Comparison of ENCODE assay signal across 19 cellular contexts in genomic region chr16:89035013-89035697, GRCh38. TPM values are rescaled to one million over a fixed set of nuclear protein-coding genes. Genes with fewer than 3 reads are reported as not detected.
DNase-seq lines count a peak whose midpoint lies in the region; ATAC-seq and TF ChIP-seq lines count a peak whose summit lies in the region.
"Had no signal": no experiment of that assay in that cellular context is flagged by ENCODE, and none has a peak within 500 bp of the region (broad histone marks: within the 10 kb centered on the region; RNA-seq: fewer than 3 reads in every experiment).

No MANE protein-coding gene starts in this region.

- TF ChIP-seq CTCF in H9 (conservative IDR thresholded peaks at IDR 0.05) (no peak), gastroesophageal sphincter (IDR thresholded peaks at IDR 0.05) (no peak)

- H3K9me3 ChIP-seq in H9 (ENCODE audit: control insufficient read depth, low read depth, low read length) (no peaks in the 10 kb centered on the region), gastroesophageal sphincter (peaks cover 0 to 8% (median 0%) of the 10 kb centered on the region in 3 donors)

- peak overlapping the region; percentile 56 for H3K23ac ChIP-seq in H9 (ENCODE audit: insufficient read length, low read depth, low read length)
- H3K23ac ChIP-seq in mesendoderm (ENCODE audit: low read length): peak overlapping the region; percentile 68

- peaks cover 6% of the 10 kb centered on the region for H3K23me2 ChIP-seq in H9 (ENCODE audit: insufficient read length, low read depth, low read length, poor library complexity, severe bottlenecking)

- WGBS in H9 (ENCODE audit: extremely low coverage, insufficient read length, low lambda C conversion rate): no CpG with 5 or more reads among the region's 22 CpGs
- WGBS in mesendoderm (ENCODE audit: extremely low coverage, insufficient coverage, low lambda C conversion rate): no CpG with 5 or more reads among the region's 22 CpGs
- WGBS in gastroesophageal sphincter (ENCODE audit: low coverage in 1 of 2), 2 donors: 37 to 49% methylated on average over 5 to 18 of the region's 22 CpGs

- no peaks in the 10 kb centered on the region for H3K79me2 ChIP-seq in H9 (ENCODE audit: insufficient read depth, low read length)
- H3K79me2 ChIP-seq in mesendoderm (ENCODE audit: control insufficient read depth, insufficient read depth, low read length): no peaks in the 10 kb centered on the region

- no peaks in the 10 kb centered on the region; the same call in 1 of the 2 replicates for H3K4me1 ChIP-seq in H9 (ENCODE audit: insufficient read depth, low read length)
- no peaks in the 10 kb centered on the region for H3K4me1 ChIP-seq in mesendoderm (ENCODE audit: control insufficient read depth, low read depth, low read length)
- no peaks in the 10 kb centered on the region for H3K4me1 ChIP-seq in gastroesophageal sphincter

- H2AK5ac ChIP-seq in H9 (ENCODE audit: insufficient read length, low read length) (no peak overlapping the region), mesendoderm (ENCODE audit: low read length) (no peak overlapping the region)

- TF ChIP-seq EP300 in gastroesophageal sphincter (IDR thresholded peaks at IDR 0.05): no peak

- H3K36me3 ChIP-seq in mesendoderm (ENCODE audit: control insufficient read depth, insufficient read depth, low read length): no peaks in the 10 kb centered on the region
- H3K36me3 ChIP-seq in gastroesophageal sphincter: no peaks in the 10 kb centered on the region
- H3K36me3 ChIP-seq: BLaER1 treated with 17β-estradiol and CSF1 and Interleukin-3, amounts not matched to agents 10 nM and 100 nM; tibial nerve had no signal

- no peak overlapping the region for H2AFZ ChIP-seq in H9 (ENCODE audit: low read length)

- H3K27me3 Mint-ChIP-seq in H9 (ENCODE audit: low read depth): peaks cover 22% of the 10 kb centered on the region

- TF ChIP-seq POLR2A in gastroesophageal sphincter (IDR thresholded peaks at IDR 0.05): no peak

- H3K4me1 Mint-ChIP-seq in H9: peaks cover 7 to 30% of the 10 kb centered on the region in 2 experiments

- ATAC-seq in GM19328 (IDR thresholded peaks at IDR 0.05; ENCODE audit: unreplicated experiment): no peak
- ATAC-seq in HG03469 (IDR thresholded peaks at IDR 0.05; ENCODE audit: unreplicated experiment): no peak
- no peak for ATAC-seq in gastroesophageal sphincter
- ATAC-seq: natural killer cell treated with Interleukin-12 subunit alpha and Interleukin-12 subunit beta and Interleukin-15 and Interleukin-18, amount 100 ng/mL, for 72 hours; WTC11 had no signal

- no peak overlapping the region for H4K5ac ChIP-seq in H9 (ENCODE audit: insufficient read length, low read depth, low read length)
- no peak overlapping the region for H4K5ac ChIP-seq in mesendoderm (ENCODE audit: low read length)

- H3K56ac ChIP-seq in H9 (ENCODE audit: insufficient read length, low read depth, low read length): no peak overlapping the region
- no peak overlapping the region for H3K56ac ChIP-seq in mesendoderm (ENCODE audit: low read length)

- H3K18ac ChIP-seq in H9 (ENCODE audit: insufficient read length, low read depth, low read length): peak overlapping the region; percentile 3
- no peak overlapping the region for H3K18ac ChIP-seq in mesendoderm (ENCODE audit: low read length)

- no peaks in the 10 kb centered on the region for H3K36me3 Mint-ChIP-seq in H9 (ENCODE audit: insufficient read depth in 1 of 3, low read depth in 3 of 3)
- H3K36me3 Mint-ChIP-seq: WTC11 had no signal

- no peak overlapping the region for H3K14ac ChIP-seq in H9 (ENCODE audit: insufficient read depth, low read length)

- no peaks in the 10 kb centered on the region for H3K79me1 ChIP-seq in H9 (ENCODE audit: insufficient read depth, low read depth, low read length, poor library complexity, severe bottlenecking)
- H3K79me1 ChIP-seq in mesendoderm (ENCODE audit: low read length): no peaks in the 10 kb centered on the region

- no peak overlapping the region for H3K9ac ChIP-seq in H9 (ENCODE audit: extremely low read depth, insufficient read length, low read length)
- no peak overlapping the region for H3K9ac ChIP-seq in mesendoderm (ENCODE audit: low read length)
- H3K9ac ChIP-seq: BLaER1 treated with 17β-estradiol and CSF1 and Interleukin-3, amounts not matched to agents 10 nM and 100 nM had no signal

- H3K4me2 ChIP-seq in H9 (ENCODE audit: insufficient read depth, insufficient read length, low read length): no peak overlapping the region
- no peak overlapping the region for H3K4me2 ChIP-seq in mesendoderm (ENCODE audit: low read length)

- peak overlapping the region in 1 of 3 experiments; percentile 83; a peak in 1 of 7 replicates for H3K27ac Mint-ChIP-seq in H9
- H3K27ac Mint-ChIP-seq: WTC11 had no signal

- H3T11ph ChIP-seq in H9 (ENCODE audit: low read length): no peak overlapping the region

- H2BK120ac ChIP-seq in H9 (ENCODE audit: low read depth, low read length, poor library complexity, severe bottlenecking): no peak overlapping the region
- no peak overlapping the region for H2BK120ac ChIP-seq in mesendoderm (ENCODE audit: low read depth, low read length)

- peak; percentile 34 to 75 (median 39) for DNase-seq in NCI-H1417 (lab: John Stamatoyannopoulos, UW)
- no peak for DNase-seq in NCI-H1417 treated with DMSO at 0.1 percent for 48 hours (lab: John Stamatoyannopoulos, UW)
- DNase-seq in H9: no peak
- DNase-seq in OCI-M1 (lab: John Stamatoyannopoulos, UW): peak; percentile 79
- DNase-seq in mesendoderm: peak; percentile 15
- DNase-seq: activated effector memory CD4-positive, alpha-beta T cell treated with anti-CD3 and anti-CD28 coated beads, Interleukin-2, amount 50 U/mL, for 16 hours; H7; hippocampal formation; NCI-H187 treated with DMSO at 0.1 percent for 48 hours; stimulated activated naive CD4-positive, alpha-beta T cell treated with Interleukin-2 at 50 U/mL for 16 hours had no signal

- no peak overlapping the region for H2BK5ac ChIP-seq in H9 (ENCODE audit: insufficient read length, low read length)
- no peak overlapping the region for H2BK5ac ChIP-seq in mesendoderm (ENCODE audit: low read length)

- H3K27ac ChIP-seq in H9 (ENCODE audit: insufficient read length, low read depth, low read length) (no peak overlapping the region), mesendoderm (ENCODE audit: low read depth, low read length) (no peak overlapping the region), gastroesophageal sphincter (no peak overlapping the region)
- H3K27ac ChIP-seq: tibial nerve had no signal

- H4K8ac ChIP-seq in H9 (replicated peaks; ENCODE audit: insufficient read length, low read depth, low read length) (no peak overlapping the region), mesendoderm (ENCODE audit: low read depth, low read length) (no peak overlapping the region)

- H3K4me3 Mint-ChIP-seq in H9: peak overlapping the region in 1 of 2 experiments; percentile 40; a peak in 3 of 5 replicates
- H3K4me3 Mint-ChIP-seq: natural killer cell treated with Interleukin-12 subunit alpha and Interleukin-12 subunit beta and Interleukin-15 and Interleukin-18, amount 100 ng/mL, for 72 hours; WTC11 had no signal

- no peak overlapping the region for H4K91ac ChIP-seq in H9 (ENCODE audit: insufficient read length, low read depth, low read length)

- H2BK12ac ChIP-seq in H9 (ENCODE audit: insufficient read length, low read depth, low read length): no peak overlapping the region

- no peaks in the 10 kb centered on the region for H4K20me1 ChIP-seq in H9 (ENCODE audit: control insufficient read depth, insufficient read depth, insufficient read length)

- H3K4ac ChIP-seq in H9 (ENCODE audit: low read depth, low read length) (no peak overlapping the region), mesendoderm (ENCODE audit: low read depth, low read length) (no peak overlapping the region)

- no peak overlapping the region for H2BK20ac ChIP-seq in H9 (ENCODE audit: low read depth, low read length, poor library complexity, severe bottlenecking)

- peaks cover 9 to 10% of the 10 kb centered on the region in 2 experiments; a peak in 3 of 5 replicates for H3K9me3 Mint-ChIP-seq in H9

- H3K27me3 ChIP-seq in H9 (ENCODE audit: insufficient read depth, low read length): no peaks in the 10 kb centered on the region
- H3K27me3 ChIP-seq in mesendoderm (ENCODE audit: insufficient read depth, low read length, poor library complexity): no peaks in the 10 kb centered on the region
- peaks cover 72% of the 10 kb centered on the region for H3K27me3 ChIP-seq in gastroesophageal sphincter

- no peak overlapping the region for H2BK15ac ChIP-seq in H9 (ENCODE audit: low read depth, low read length)
- H2BK15ac ChIP-seq in mesendoderm (replicated peaks; ENCODE audit: low read depth): no peak overlapping the region

- H3K4me3 ChIP-seq in mesendoderm (ENCODE audit: low read length) (no peak overlapping the region), gastroesophageal sphincter (no peak overlapping the region)
- H3K4me3 ChIP-seq: BLaER1 treated with 17β-estradiol and CSF1 and Interleukin-3, amounts not matched to agents 10 nM and 100 nM; tibial nerve had no signal

RNA-seq across cellular contexts. Expression of gene CBFA2T3, which starts 58.1 kb away (rescaled TPM):
- total RNA-seq in H9 (2021) (2.8 and 2.9 TPM in 2 replicates), gastroesophageal sphincter (1 to 10 TPM; 1.4 to 5.8 (median 1.5) TPM)
- 0.20 TPM for polyA plus RNA-seq in mesendoderm (2013, experiment 1 of 2)
- 0.21 TPM for polyA plus RNA-seq in mesendoderm (2013, experiment 2 of 2)
- total RNA-seq: A172, renal cortical epithelial cell had no signal

RNA-seq across cellular contexts. Expression of gene ACSF3, which starts 58.5 kb away (rescaled TPM):
- total RNA-seq in H9 (2021) (22.3 and 31.3 TPM in 2 replicates), gastroesophageal sphincter (10 to 100 TPM; 14.5 to 33.8 (median 28.8) TPM)
- polyA plus RNA-seq in mesendoderm (2013, experiment 1 of 2): 7.0 TPM
- 7.1 TPM for polyA plus RNA-seq in mesendoderm (2013, experiment 2 of 2)

Comparison
In these comparisons a context has a peak if more than half of its experiments do, and no peak if none do; other contexts are left out.
1. DNase-seq: peak in NCI-H1417 (3 of 3), OCI-M1 (single experiment) and mesendoderm (single experiment); none in NCI-H1417 treated with DMSO at 0.1 percent for 48 hours (single experiment) and H9 (single experiment).